Comparison of ENCODE assay signal across 9 cellular contexts in the genomic region with DNA sequence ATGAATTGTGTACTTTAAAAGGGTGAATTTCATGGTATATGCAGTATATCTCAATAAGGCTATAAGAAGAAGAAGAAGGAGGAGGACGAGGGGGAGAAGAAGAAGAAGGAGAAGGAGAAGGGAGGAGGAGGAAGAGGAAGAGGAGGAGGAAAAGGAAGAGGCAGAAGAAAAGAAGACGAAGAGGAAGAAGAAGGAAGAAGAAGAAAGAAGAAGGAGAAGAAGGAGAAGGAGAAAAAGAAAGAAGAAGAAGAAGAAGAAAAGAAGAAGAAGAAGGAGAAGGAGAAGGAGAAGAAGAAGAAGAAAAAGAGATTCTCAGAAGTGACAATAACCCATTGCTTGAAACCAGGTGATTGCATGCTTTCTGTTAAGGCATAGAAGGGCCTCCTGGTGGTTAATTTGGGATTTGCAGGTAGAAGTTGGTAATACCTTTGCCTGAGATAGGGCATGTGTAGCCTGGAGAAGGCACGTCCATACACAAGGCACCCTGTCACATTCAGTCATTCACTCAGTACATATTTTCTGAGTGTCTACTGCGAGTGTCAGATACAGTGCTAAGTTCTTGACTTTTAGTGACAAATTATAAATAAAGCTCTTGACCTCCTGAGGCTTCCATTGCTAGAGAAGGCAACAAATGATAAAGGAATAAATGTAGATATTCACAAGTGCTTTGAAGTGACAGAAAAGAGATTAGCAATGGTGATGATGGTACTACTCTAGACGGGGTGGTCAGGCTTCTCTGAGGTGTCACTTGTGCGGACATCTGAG.
DNase-seq lines count a peak whose midpoint lies in the region; ATAC-seq lines count a peak whose summit lies in the region.
"Had no signal": no experiment of that assay in that cellular context is flagged by ENCODE, and none has a peak within 500 bp of the region (broad histone marks: within the 10 kb centered on the region; RNA-seq: fewer than 3 reads in every experiment).

No MANE protein-coding gene starts in this region.

- peak; percentile 61 for ATAC-seq in GM19025 (IDR thresholded peaks at IDR 0.05; ENCODE audit: low read depth, unreplicated experiment)
- ATAC-seq in HG03469 (IDR thresholded peaks at IDR 0.05; ENCODE audit: unreplicated experiment) = peak; percentile 96
- ATAC-seq in HG03108 (IDR thresholded peaks at IDR 0.05; ENCODE audit: unreplicated experiment) = no peak
- no peak for ATAC-seq in HG03571 (IDR thresholded peaks at IDR 0.05; ENCODE audit: unreplicated experiment)
- ATAC-seq: stimulated activated naive CD8-positive, alpha-beta T cell treated with anti-CD3 and anti-CD28 coated beads, Interleukin-15, amount 100 ng/mL, for 72 hours had no signal

- no peak overlapping the region for H3K27ac ChIP-seq in SK-N-MC

- intact Hi-C loops in posterior vena cava (cut with DNase I) = no loop called here

- peak; percentile 30 for DNase-seq in COLO668 (lab: John Stamatoyannopoulos, UW; ENCODE audit: unreplicated experiment)
- DNase-seq in SK-N-MC (ENCODE audit: low read depth, low spot score) = peak; percentile 18
- peak; percentile 48 for DNase-seq in kidney tubule cell (ENCODE audit: low spot score)
- DNase-seq in posterior vena cava (ENCODE audit: low spot score) = no peak

- no peaks in the 10 kb centered on the region for H3K36me3 ChIP-seq in SK-N-MC (ENCODE audit: insufficient read depth, low read length)

- H3K9ac ChIP-seq in SK-N-MC (ENCODE audit: insufficient read length) = no peak overlapping the region

- no peaks in the 10 kb centered on the region for H3K9me3 ChIP-seq in SK-N-MC (ENCODE audit: low read depth, low read length)

- H3K4me3 ChIP-seq in SK-N-MC = no peak overlapping the region

Comparison
In these comparisons a context has a peak if more than half of its experiments do, and no peak if none do; other contexts are left out.
1. ATAC-seq: peak in GM19025 (single experiment) and HG03469 (single experiment); none in HG03108 (single experiment) and HG03571 (single experiment).